Comparison of ENCODE assay signal across 23 cellular contexts in the genomic region with DNA sequence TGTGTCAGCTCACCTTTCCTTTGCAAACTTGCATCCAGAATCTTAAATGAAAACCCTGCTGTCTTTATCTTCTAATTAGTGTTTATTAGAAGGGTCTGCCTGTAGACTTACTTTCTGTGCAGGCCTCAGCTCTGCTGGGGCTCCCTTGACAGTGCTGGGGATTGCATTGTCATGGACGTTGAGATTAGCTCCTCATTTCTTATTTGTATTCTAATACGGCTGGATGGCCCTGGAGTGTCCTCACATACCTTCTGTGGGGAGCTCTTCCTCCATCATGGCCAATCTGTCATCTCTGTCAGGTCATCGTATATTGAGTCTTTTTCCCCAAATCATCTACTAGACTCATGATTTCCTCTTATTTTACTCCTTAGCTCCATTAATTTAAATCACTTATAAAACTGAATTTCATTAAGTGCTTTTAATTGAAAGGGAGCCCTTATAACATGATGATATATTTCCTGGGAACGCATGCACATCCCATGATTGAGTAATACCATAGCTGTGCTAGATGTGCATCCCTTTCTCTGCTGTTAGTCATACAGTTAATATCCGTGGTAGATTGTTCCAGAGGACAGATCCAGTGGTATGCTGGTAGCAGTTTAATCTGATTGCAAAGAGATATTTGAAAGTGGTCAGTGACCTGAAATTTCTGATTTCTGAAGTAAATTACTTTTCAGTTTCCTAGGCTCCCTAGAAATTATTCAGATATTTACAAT.
A peak's percentile ranks its signal among the peaks of the same experiment; 100 is the strongest.
DNase-seq lines count a peak whose midpoint lies in the region; ATAC-seq and TF ChIP-seq lines count a peak whose summit lies in the region.
"Had no signal": no experiment of that assay in that cellular context is flagged by ENCODE, and none has a peak within 500 bp of the region (broad histone marks: within the 10 kb centered on the region; RNA-seq: fewer than 3 reads in every experiment).

No MANE protein-coding gene starts in this region.

- no peak for TF ChIP-seq EP300 in suprapubic skin (IDR thresholded peaks at IDR 0.05)

- no peaks in the 10 kb centered on the region for H3K9me3 ChIP-seq in RWPE2 (ENCODE audit: severe bottlenecking)
- H3K9me3 ChIP-seq in suprapubic skin = no peaks in the 10 kb centered on the region
- H3K9me3 ChIP-seq: esophagus muscularis mucosa, ovary, thyroid gland had no signal

- H3K27ac ChIP-seq in RWPE2 (ENCODE audit: poor library complexity, severe bottlenecking) = no peak overlapping the region
- H3K27ac ChIP-seq in suprapubic skin = no peak overlapping the region
- H3K27ac ChIP-seq: BLaER1 treated with 17β-estradiol and CSF1 and Interleukin-3, amounts not matched to agents 10 nM and 100 nM; esophagus muscularis mucosa; ovary; thyroid gland had no signal

- H3K4me1 ChIP-seq in RWPE2 (ENCODE audit: insufficient read depth, poor library complexity, severe bottlenecking) = no peaks in the 10 kb centered on the region
- no peaks in the 10 kb centered on the region for H3K4me1 ChIP-seq in suprapubic skin
- H3K4me1 ChIP-seq: esophagus muscularis mucosa, thyroid gland had no signal

- ATAC-seq in RWPE2 (ENCODE audit: low read depth) (peak; percentile 86), HG03097 (IDR thresholded peaks at IDR 0.05; ENCODE audit: low FRiP score, unreplicated experiment) (no peak), HG02571 (IDR thresholded peaks at IDR 0.05; ENCODE audit: unreplicated experiment) (no peak)
- ATAC-seq: left cardiac atrium, Panc1 had no signal

- no peak for TF ChIP-seq POLR2A in suprapubic skin (IDR thresholded peaks at IDR 0.05)

- H3K4me3 ChIP-seq in RWPE2 (ENCODE audit: severe bottlenecking) (no peak overlapping the region), fibroblast of pulmonary artery (replicated peaks; ENCODE audit: low read depth, low read length) (no peak overlapping the region), suprapubic skin (no peak overlapping the region)
- H3K4me3 ChIP-seq: BLaER1 treated with 17β-estradiol and CSF1 and Interleukin-3, amounts not matched to agents 10 nM and 100 nM; esophagus muscularis mucosa; ovary; thyroid gland had no signal

- no peaks in the 10 kb centered on the region for H3K27me3 ChIP-seq in RWPE2 (ENCODE audit: insufficient read depth, poor library complexity, severe bottlenecking)
- no peaks in the 10 kb centered on the region for H3K27me3 ChIP-seq in suprapubic skin
- H3K27me3 ChIP-seq: BLaER1 treated with 17β-estradiol and CSF1 and Interleukin-3, amounts not matched to agents 10 nM and 100 nM; esophagus muscularis mucosa; ovary; thyroid gland had no signal

- WGBS in suprapubic skin = 84% methylated on average over 5 of the region's 5 CpGs

- DNase-seq in GM04503 (ENCODE audit: low read depth) (peak; percentile 6), RWPE2 (ENCODE audit: low spot score) (no peak), fibroblast of pulmonary artery (ENCODE audit: low read depth) (peak; percentile 64), renal cortical epithelial cell (ENCODE audit: low read depth) (peak; percentile 76), suprapubic skin (ENCODE audit: low spot score in 2 of 2) (no peak), SK-N-DZ (ENCODE audit: low spot score) (no peak)
- DNase-seq: activated CD4-positive, alpha-beta T cell treated with anti-CD3 and anti-CD28 coated beads, Interleukin-2, amount 10 ng/mL, durations not matched to agents 7 days and 5 days; activated naive CD4-positive, alpha-beta T cell treated with anti-CD3 and anti-CD28 coated beads for 36 hours; DMS153; GOT3; hypothalamus; Kasumi-1; left cardiac atrium; NCI-H1417 treated with DMSO at 0.1 percent for 48 hours; NCI-H2171; NCI-H748 treated with DMSO at 0.1 percent for 48 hours; ovary; thyroid gland had no signal

- H3K36me3 ChIP-seq in RWPE2 (ENCODE audit: low read depth) (peaks cover 76% of the 10 kb centered on the region), suprapubic skin (peaks cover 15% of the 10 kb centered on the region)
- H3K36me3 ChIP-seq: ovary had no signal

- TF ChIP-seq CTCF in RWPE2 (IDR thresholded peaks at IDR 0.05; ENCODE audit: poor library complexity, severe bottlenecking) (no peak), fibroblast of pulmonary artery (IDR thresholded peaks at IDR 0.05; ENCODE audit: low read length, missing control alignments) (no peak), suprapubic skin (IDR thresholded peaks at IDR 0.05) (no peak)

Comparison
In these comparisons a context has a peak if more than half of its experiments do, and no peak if none do; other contexts are left out.
1. DNase-seq: peak in GM04503 (single experiment), fibroblast of pulmonary artery (single experiment) and renal cortical epithelial cell (single experiment); none in RWPE2 (single experiment), suprapubic skin (0 of 2) and SK-N-DZ (single experiment).